ENCODE assay signal across 8 cellular contexts in genomic region chr12:104064842-104065441, GRCh38.
DNase-seq lines count a peak whose midpoint lies in the region; ATAC-seq lines count a peak whose summit lies in the region.

No MANE protein-coding gene starts in this region.

- peak overlapping the region; percentile 99 for H3K4me3 Mint-ChIP-seq in stimulated activated memory B cell treated with anti-CD40 and anti-IgM and Interleukin-4, amounts not matched to agents 10 μg/mL and 1 μg/mL and 100 μg/mL, for 72 hours

- DNase-seq in astrocyte of the hippocampus (ENCODE audit: low read depth, low spot score): peak; percentile 39
- DNase-seq in SIG-M5 treated with dmso at 0.1 percent for 504 hours (lab: John Stamatoyannopoulos, UW; ENCODE audit: unreplicated experiment): no peak
- no peak for DNase-seq in foreskin melanocyte

- H3K4me1 ChIP-seq in ACC112 (ENCODE audit: control insufficient read depth, insufficient read depth, low read length, unreplicated experiment) (peaks cover 17% of the 10 kb centered on the region), HUES6 (ENCODE audit: control insufficient read depth, insufficient read depth, low read length) (peaks cover 5% of the 10 kb centered on the region; the same call in 1 of the 2 replicates)

- peak; percentile 23 for ATAC-seq in GM18511 (IDR thresholded peaks at IDR 0.05; ENCODE audit: unreplicated experiment)
- ATAC-seq in stimulated activated memory B cell treated with anti-CD40 and anti-IgM and Interleukin-4, amounts not matched to agents 10 μg/mL and 1 μg/mL and 100 μg/mL, for 72 hours: no peak

- no peaks in the 10 kb centered on the region for H3K27me3 ChIP-seq in ACC112 (ENCODE audit: insufficient read depth, low read length)
- peaks cover 20% of the 10 kb centered on the region for H3K27me3 ChIP-seq in HUES6 (ENCODE audit: control insufficient read depth, insufficient read depth, low read length)

- H3K9me3 ChIP-seq in HUES6 (ENCODE audit: control insufficient read depth, insufficient read depth, low read depth, low read length): no peaks in the 10 kb centered on the region
- H3K9me3 ChIP-seq in iPS-18c (ENCODE audit: control insufficient read depth, insufficient read depth, low read length): peaks cover 2% of the 10 kb centered on the region

- no peaks in the 10 kb centered on the region for H3K36me3 Mint-ChIP-seq in stimulated activated memory B cell treated with anti-CD40 and anti-IgM and Interleukin-4, amounts not matched to agents 10 μg/mL and 1 μg/mL and 100 μg/mL, for 72 hours

- H3K4me1 Mint-ChIP-seq in stimulated activated memory B cell treated with anti-CD40 and anti-IgM and Interleukin-4, amounts not matched to agents 10 μg/mL and 1 μg/mL and 100 μg/mL, for 72 hours: peaks cover 12% of the 10 kb centered on the region

- no peak overlapping the region for H3K9ac ChIP-seq in HUES6 (ENCODE audit: low read length)

- H3K4me3 ChIP-seq in ACC112 (ENCODE audit: low read depth, low read length) (peak overlapping the region; percentile 98), HUES6 (ENCODE audit: low read depth, low read length) (peak overlapping the region; percentile 100), iPS-18c (ENCODE audit: insufficient read depth, low read depth, low read length) (peak overlapping the region; percentile 99)

- no peaks in the 10 kb centered on the region for H3K9me3 Mint-ChIP-seq in stimulated activated memory B cell treated with anti-CD40 and anti-IgM and Interleukin-4, amounts not matched to agents 10 μg/mL and 1 μg/mL and 100 μg/mL, for 72 hours

- H3K36me3 ChIP-seq in ACC112 (ENCODE audit: insufficient read depth, low read length) (no peaks in the 10 kb centered on the region; the same call in 1 of the 2 replicates), HUES6 (ENCODE audit: control insufficient read depth, insufficient read depth, low read length) (no peaks in the 10 kb centered on the region)

- no peaks in the 10 kb centered on the region for H3K27me3 Mint-ChIP-seq in stimulated activated memory B cell treated with anti-CD40 and anti-IgM and Interleukin-4, amounts not matched to agents 10 μg/mL and 1 μg/mL and 100 μg/mL, for 72 hours

- peaks cover 34% of the 10 kb centered on the region for H3K79me2 ChIP-seq in ACC112 (ENCODE audit: control insufficient read depth, insufficient read depth, low read length, unreplicated experiment)

- H3K27ac ChIP-seq in ACC112 (ENCODE audit: low read depth, low read length) (peak overlapping the region; percentile 79; the same call in 1 of the 2 replicates), HUES6 (ENCODE audit: low read depth, low read length) (no peak overlapping the region)

- H2AFZ ChIP-seq in ACC112 (ENCODE audit: low read length, unreplicated experiment): peak overlapping the region; percentile 91

- peak overlapping the region; percentile 81 for H3K27ac Mint-ChIP-seq in stimulated activated memory B cell treated with anti-CD40 and anti-IgM and Interleukin-4, amounts not matched to agents 10 μg/mL and 1 μg/mL and 100 μg/mL, for 72 hours
